In genomic region chr11:18321991-18322711, GRCh38 we compare ENCODE assay signal across 8 cellular contexts. TPM values are rescaled to one million over a fixed set of nuclear protein-coding genes. Genes with fewer than 3 reads are reported as not detected.
DNase-seq lines count a peak whose midpoint lies in the region; TF ChIP-seq lines count a peak whose summit lies in the region.

Gene GTF2H1, plus strand, starts transcription at chr11:18322567. Its CDS starts 10,508 bp downstream, at chr11:18333075.
A gene with protein sequence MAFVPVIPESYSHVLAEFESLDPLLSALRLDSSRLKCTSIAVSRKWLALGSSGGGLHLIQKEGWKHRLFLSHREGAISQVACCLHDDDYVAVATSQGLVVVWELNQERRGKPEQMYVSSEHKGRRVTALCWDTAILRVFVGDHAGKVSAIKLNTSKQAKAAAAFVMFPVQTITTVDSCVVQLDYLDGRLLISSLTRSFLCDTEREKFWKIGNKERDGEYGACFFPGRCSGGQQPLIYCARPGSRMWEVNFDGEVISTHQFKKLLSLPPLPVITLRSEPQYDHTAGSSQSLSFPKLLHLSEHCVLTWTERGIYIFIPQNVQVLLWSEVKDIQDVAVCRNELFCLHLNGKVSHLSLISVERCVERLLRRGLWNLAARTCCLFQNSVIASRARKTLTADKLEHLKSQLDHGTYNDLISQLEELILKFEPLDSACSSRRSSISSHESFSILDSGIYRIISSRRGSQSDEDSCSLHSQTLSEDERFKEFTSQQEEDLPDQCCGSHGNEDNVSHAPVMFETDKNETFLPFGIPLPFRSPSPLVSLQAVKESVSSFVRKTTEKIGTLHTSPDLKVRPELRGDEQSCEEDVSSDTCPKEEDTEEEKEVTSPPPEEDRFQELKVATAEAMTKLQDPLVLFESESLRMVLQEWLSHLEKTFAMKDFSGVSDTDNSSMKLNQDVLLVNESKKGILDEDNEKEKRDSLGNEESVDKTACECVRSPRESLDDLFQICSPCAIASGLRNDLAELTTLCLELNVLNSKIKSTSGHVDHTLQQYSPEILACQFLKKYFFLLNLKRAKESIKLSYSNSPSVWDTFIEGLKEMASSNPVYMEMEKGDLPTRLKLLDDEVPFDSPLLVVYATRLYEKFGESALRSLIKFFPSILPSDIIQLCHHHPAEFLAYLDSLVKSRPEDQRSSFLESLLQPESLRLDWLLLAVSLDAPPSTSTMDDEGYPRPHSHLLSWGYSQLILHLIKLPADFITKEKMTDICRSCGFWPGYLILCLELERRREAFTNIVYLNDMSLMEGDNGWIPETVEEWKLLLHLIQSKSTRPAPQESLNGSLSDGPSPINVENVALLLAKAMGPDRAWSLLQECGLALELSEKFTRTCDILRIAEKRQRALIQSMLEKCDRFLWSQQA (minus strand): TSS chr11:18322140. CDS start chr11:18317858, 4,282 bp downstream.

- peaks cover 2 to 29% (median 22%) of the 10 kb centered on the region in 3 experiments; a peak in 6 of 7 replicates for H3K36me3 Mint-ChIP-seq in H9 (ENCODE audit: insufficient read depth in 1 of 3, low read depth in 3 of 3)

- peak within 1 kb of the TSS; percentile 93 to 98 for H3K4me3 Mint-ChIP-seq in H9

- H4K20me1 ChIP-seq in H9 (ENCODE audit: control insufficient read depth, insufficient read depth, insufficient read length) (no peaks in the 10 kb centered on the region), neural cell (ENCODE audit: insufficient read depth) (no peaks in the 10 kb centered on the region)

- H3K4ac ChIP-seq in H9 (ENCODE audit: low read depth, low read length) = no peak within 1 kb of the TSS

- H3K18ac ChIP-seq in H9 (ENCODE audit: insufficient read length, low read depth, low read length) = peak within 1 kb of the TSS; percentile 99

- H2BK15ac ChIP-seq in H9 (ENCODE audit: low read depth, low read length) = no peak within 1 kb of the TSS

- no peak within 1 kb of the TSS for H3T11ph ChIP-seq in H9 (ENCODE audit: low read length)

- intact Hi-C loops in stomach (cut with DNase I; ENCODE audit: low total_unique reads) = loop anchor here (10.0 kb wide), 1 partner anchor 53 kb away; no protein-coding TSS in a partner anchor

- no peak within 1 kb of the TSS for H3K23ac ChIP-seq in H9 (ENCODE audit: insufficient read length, low read depth, low read length)

- peak within 1 kb of the TSS; percentile 81 for H4K5ac ChIP-seq in H9 (ENCODE audit: insufficient read length, low read depth, low read length)

- peak in 2 of 4 donors; percentile 91 to 97 for TF ChIP-seq POLR2A in stomach (IDR thresholded peaks at IDR 0.05)

- peak within 1 kb of the TSS; percentile 10 for H2AFZ ChIP-seq in H9 (ENCODE audit: low read length)
- peak within 1 kb of the TSS; percentile 77 for H2AFZ ChIP-seq in neural cell (ENCODE audit: low read depth, low read length)

- H2BK120ac ChIP-seq in H9 (ENCODE audit: low read depth, low read length, poor library complexity, severe bottlenecking) = peak within 1 kb of the TSS; percentile 92

- no peak within 1 kb of the TSS for H2AK5ac ChIP-seq in H9 (ENCODE audit: insufficient read length, low read length)

- no peaks in the 10 kb centered on the region for H3F3A ChIP-seq in neural cell (ENCODE audit: insufficient read depth, low read length, poor library complexity, severe bottlenecking)

- H3K79me2 ChIP-seq in H9 (ENCODE audit: insufficient read depth, low read length) (peaks cover 35% of the 10 kb centered on the region; the same call in 1 of the 2 replicates), neural cell (replicated peaks; ENCODE audit: insufficient read depth, low read length) (peaks cover 61% of the 10 kb centered on the region)

- TF ChIP-seq CTCF in H9 (conservative IDR thresholded peaks at IDR 0.05) (no peak), neural cell (IDR thresholded peaks at IDR 0.05; ENCODE audit: poor library complexity, severe bottlenecking) (peak; percentile 8), stomach (IDR thresholded peaks at IDR 0.05) (no peak)

- peak within 1 kb of the TSS; percentile 31 for H3K27ac ChIP-seq in H9 (ENCODE audit: insufficient read length, low read depth, low read length)
- peak within 1 kb of the TSS; percentile 96 for H3K27ac ChIP-seq in neural cell (ENCODE audit: low read length)
- H3K27ac ChIP-seq in stomach = peak within 1 kb of the TSS; percentile 91 to 99 (median 96)

- no peak within 1 kb of the TSS for H4K8ac ChIP-seq in H9 (replicated peaks; ENCODE audit: insufficient read length, low read depth, low read length)

- H3K9ac ChIP-seq in H9 (ENCODE audit: extremely low read depth, insufficient read length, low read length) (peak within 1 kb of the TSS; percentile 95), neural cell (ENCODE audit: low read length) (peak within 1 kb of the TSS; percentile 97)

- H2BK12ac ChIP-seq in H9 (ENCODE audit: insufficient read length, low read depth, low read length) = peak within 1 kb of the TSS; percentile 85

- H3K36me3 ChIP-seq in MG63 (peaks cover 8% of the 10 kb centered on the region; the same call in 1 of the 2 replicates), neural cell (ENCODE audit: insufficient read depth, low read length) (no peaks in the 10 kb centered on the region), stomach (peaks cover 0 to 14% (median 11%) of the 10 kb centered on the region in 4 donors)

- H3K14ac ChIP-seq in H9 (ENCODE audit: insufficient read depth, low read length) = peak within 1 kb of the TSS; percentile 100

- no peaks in the 10 kb centered on the region for H3K79me1 ChIP-seq in H9 (ENCODE audit: insufficient read depth, low read depth, low read length, poor library complexity, severe bottlenecking)

- peak; percentile 32 for TF ChIP-seq RAD21 in neural cell (conservative IDR thresholded peaks at IDR 0.05)

- TF ChIP-seq EP300 in neural cell (conservative IDR thresholded peaks at IDR 0.05; ENCODE audit: poor library complexity, severe bottlenecking) = peak; percentile 89
- peak; percentile 87 for TF ChIP-seq EP300 in stomach (IDR thresholded peaks at IDR 0.05)

- H3K9me3 ChIP-seq in H9 (ENCODE audit: control insufficient read depth, low read depth, low read length) (no peaks in the 10 kb centered on the region), MG63 (no peaks in the 10 kb centered on the region), neural cell (ENCODE audit: low read length) (no peaks in the 10 kb centered on the region), stomach (no peaks in the 10 kb centered on the region)

- peaks cover 26 to 35% of the 10 kb centered on the region in 2 experiments for H3K4me1 Mint-ChIP-seq in H9

- peak; percentile 99 for DNase-seq in ELR (ENCODE audit: low read depth)
- DNase-seq in H9 = peak; percentile 96
- peak; percentile 92 for DNase-seq in MG63
- peak; percentile 82 for DNase-seq in SHP77 treated with DMSO at 0.1 percent for 48 hours (lab: John Stamatoyannopoulos, UW)
- peak; percentile 82 for DNase-seq in activated gamma-delta T cell (lab: John Stamatoyannopoulos, UW)
- peak; percentile 96 for DNase-seq in fibroblast of the conjunctiva (ENCODE audit: low read depth)
- DNase-seq in stomach = peak; percentile 96

- H2BK20ac ChIP-seq in H9 (ENCODE audit: low read depth, low read length, poor library complexity, severe bottlenecking) = no peak within 1 kb of the TSS

- H3K4me3 ChIP-seq in MG63 = peak within 1 kb of the TSS; percentile 85
- H3K4me3 ChIP-seq in neural cell (ENCODE audit: low read length) = peak within 1 kb of the TSS; percentile 73
- H3K4me3 ChIP-seq in stomach = peak within 1 kb of the TSS; percentile 80 to 90 (median 84)

- WGBS in H9 (ENCODE audit: extremely low coverage, insufficient read length, low lambda C conversion rate) = no CpG with 5 or more reads among the region's 61 CpGs
- 0 to 1% (median 0%) methylated on average over 31 to 61 of the region's 61 CpGs for WGBS in stomach, 5 donors

- no peaks in the 10 kb centered on the region for H3K9me2 ChIP-seq in neural cell (ENCODE audit: insufficient read depth, low read length)

- peak within 1 kb of the TSS; percentile 100 for H3K27ac Mint-ChIP-seq in H9

- H3K23me2 ChIP-seq in H9 (ENCODE audit: insufficient read length, low read depth, low read length, poor library complexity, severe bottlenecking) = peaks cover 7% of the 10 kb centered on the region

- no peaks in the 10 kb centered on the region for H3K27me3 ChIP-seq in H9 (ENCODE audit: insufficient read depth, low read length)
- no peaks in the 10 kb centered on the region for H3K27me3 ChIP-seq in MG63
- H3K27me3 ChIP-seq in neural cell (ENCODE audit: insufficient read depth, low read depth, low read length) = no peaks in the 10 kb centered on the region
- H3K27me3 ChIP-seq in stomach = no peaks in the 10 kb centered on the region

- H2BK5ac ChIP-seq in H9 (ENCODE audit: insufficient read length, low read length) = peak within 1 kb of the TSS; percentile 97

- no peaks in the 10 kb centered on the region for H3K27me3 Mint-ChIP-seq in H9 (ENCODE audit: low read depth)

- no peaks in the 10 kb centered on the region; a peak in 1 of 5 replicates for H3K9me3 Mint-ChIP-seq in H9

- peak within 1 kb of the TSS; percentile 50 for H3K56ac ChIP-seq in H9 (ENCODE audit: insufficient read length, low read depth, low read length)

- H3K4me1 ChIP-seq in H9 (ENCODE audit: insufficient read depth, low read length) (no peaks in the 10 kb centered on the region; the same call in 1 of the 2 replicates), stomach (peaks cover 34 to 65% (median 46%) of the 10 kb centered on the region in 4 donors)

- no peak within 1 kb of the TSS for H4K91ac ChIP-seq in H9 (ENCODE audit: insufficient read length, low read depth, low read length)

- H3K4me2 ChIP-seq in H9 (ENCODE audit: insufficient read depth, insufficient read length, low read length) (peak within 1 kb of the TSS; percentile 98), neural cell (ENCODE audit: low read length) (peak within 1 kb of the TSS; percentile 92)

TF ChIP-seq in neural cell, 6 proteins besides CTCF, POLR2A, EP300 and RAD21 (continues in another document):
- peak; percentile 45 for TF ChIP-seq SMC3 (conservative IDR thresholded peaks at IDR 0.05; ENCODE audit: poor library complexity)
- TF ChIP-seq POLR2AphosphoS5 (IDR thresholded peaks at IDR 0.05) = peak; percentile 90

RNA-seq across cellular contexts. Expression of gene GTF2H1, which starts in this region (rescaled TPM):
- total RNA-seq in H9 (2021) (39.4 and 39.5 TPM in 2 replicates), stomach (10 to 100 TPM in 4 of 5 donors, 1 to 10 TPM in 1; 7.8 to 76.4 (median 54.3) TPM)
- 46.7 and 60.7 TPM in 2 replicates for total RNA-seq in MG63 (2014; rRNA removed; shearing (Covaris generic); ENCODE audit: low replicate concordance)
- polyA plus RNA-seq in neural cell (96.6 and 109 TPM in 2 replicates), stomach (10 to 100 TPM; 16.1 to 25.1 (median 23.5) TPM)
- 98.1 and 122 TPM in 2 replicates for polyA minus RNA-seq in neural cell

RNA-seq across cellular contexts. Expression of the second gene that starts in this region (rescaled TPM):
- total RNA-seq in H9 (2021) (15.4 TPM in 2 replicates), stomach (10 to 100 TPM in 3 of 5 donors, 1 to 10 TPM in 2; 5.2 to 61.3 (median 44.2) TPM)
- 13.2 and 41.2 TPM in 2 replicates for total RNA-seq in MG63 (2014; rRNA removed; shearing (Covaris generic); ENCODE audit: low replicate concordance)
- polyA plus RNA-seq in neural cell (28.5 and 37.0 TPM in 2 replicates), stomach (1 to 10 TPM; 5.5 to 7.2 (median 6.3) TPM)
- 54.9 and 56.0 TPM in 2 replicates for polyA minus RNA-seq in neural cell

Comparison
In these comparisons a context has a peak if more than half of its experiments do, and no peak if none do; other contexts are left out.
1. Peak in every context shown above with its lines: DNase-seq, H3K4me3 ChIP-seq and H3K27ac ChIP-seq.
2. H3K27ac ChIP-seq: peak in every context shown above with its lines; median percentile 96 in neural cell; 96 in stomach; 31 in H9.